Comparison of ENCODE assay signal across 18 cellular contexts in the genomic region with DNA sequence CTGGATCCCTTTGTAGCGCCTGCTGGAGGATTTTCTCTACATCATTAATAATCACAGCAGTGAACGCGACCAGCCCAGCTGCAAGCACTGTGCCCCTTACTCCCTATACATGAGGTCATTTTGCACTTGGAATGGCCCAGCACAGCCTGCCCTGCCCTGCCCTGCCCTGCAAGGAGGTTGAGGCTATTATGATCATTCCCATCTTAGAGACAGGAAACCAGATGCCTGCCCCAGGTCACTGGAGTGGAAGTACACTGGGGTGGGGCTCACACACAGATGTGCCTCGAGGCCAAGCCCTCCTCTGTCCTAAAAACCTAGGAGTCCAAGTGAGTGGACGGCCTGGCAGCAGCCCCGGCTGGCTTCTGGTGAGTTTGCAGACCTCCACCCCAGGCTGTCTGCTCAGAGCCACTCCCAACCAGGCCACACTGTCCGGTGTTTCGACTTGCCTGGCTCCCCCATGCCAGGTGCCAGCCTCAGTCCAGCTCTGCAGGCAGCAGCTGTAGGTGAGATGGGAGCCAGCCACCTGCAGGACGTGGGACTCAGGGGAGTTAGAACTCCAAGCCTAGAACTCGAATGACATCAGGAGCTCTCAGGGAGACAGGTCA. TPM values are rescaled to one million over a fixed set of nuclear protein-coding genes. Genes with fewer than 3 reads are reported as not detected.
DNase-seq lines count a peak whose midpoint lies in the region; ATAC-seq, FAIRE-seq and TF ChIP-seq lines count a peak whose summit lies in the region.
"Had no signal": no experiment of that assay in that cellular context is flagged by ENCODE, and none has a peak within 500 bp of the region (broad histone marks: within the 10 kb centered on the region; RNA-seq: fewer than 3 reads in every experiment).

No MANE protein-coding gene starts in this region.

- intact Hi-C loops in left ventricle myocardium superior (cut with micrococcal nuclease) (no loop called here), cardiac septum (cut with DNase I) (no loop called here)

- H3K27ac Mint-ChIP-seq in neural crest cell (ENCODE audit: unreplicated experiment): peak overlapping the region; percentile 45
- H3K27ac Mint-ChIP-seq: CD4-positive, alpha-beta T cell had no signal

- TF ChIP-seq CTCF in RWPE1 (conservative IDR thresholded peaks at IDR 0.05; ENCODE audit: low read depth): no peak
- TF ChIP-seq CTCF in neural crest cell (conservative IDR thresholded peaks at IDR 0.05): no peak

- H3K4me1 Mint-ChIP-seq in neural crest cell: no peaks in the 10 kb centered on the region
- H3K4me1 Mint-ChIP-seq: H9 had no signal

- peak; percentile 33 for DNase-seq in left ventricle myocardium superior
- DNase-seq in cardiac septum (ENCODE audit: low spot score): no peak
- DNase-seq in RWPE1 (ENCODE audit: low spot score): no peak
- DNase-seq in neural crest cell (ENCODE audit: low read depth, low spot score): no peak
- no peak for DNase-seq in urothelium cell line (ENCODE audit: low spot score)
- DNase-seq in T-helper 9 cell: no peak
- no peak for DNase-seq in NCI-H1694 (lab: John Stamatoyannopoulos, UW)
- DNase-seq: ACHN; BE2C; C1 segment of cervical spinal cord; CD4-positive, alpha-beta T cell; DMS153; DMS79; GF-D8; GOT3; H9 had no signal

- H3K27ac ChIP-seq in RWPE1: peak overlapping the region; percentile 75

- POLR2A ChIA-PET in RWPE1 (lab: Yijun Ruan, JAX; ENCODE audit: low non-redundant PET): no interaction called here

- H3K4me3 Mint-ChIP-seq in neural crest cell: no peak overlapping the region
- H3K4me3 Mint-ChIP-seq: CD4-positive, alpha-beta T cell; H9 had no signal

- H3K27me3 Mint-ChIP-seq in neural crest cell (ENCODE audit: low read depth): peaks cover 17% of the 10 kb centered on the region

- H3K36me3 Mint-ChIP-seq in neural crest cell (ENCODE audit: low read depth): no peaks in the 10 kb centered on the region

- FAIRE-seq in urothelium cell line (lab: Jason Lieb, UNC): peak; percentile 53
- FAIRE-seq: A204.1 had no signal

- no peak for ATAC-seq in left ventricle myocardium superior
- ATAC-seq in HG03175 (IDR thresholded peaks at IDR 0.05; ENCODE audit: unreplicated experiment): no peak

- CTCF ChIA-PET in RWPE1 (lab: Yijun Ruan, JAX): no interaction called here

- no peaks in the 10 kb centered on the region for H3K9me3 Mint-ChIP-seq in neural crest cell
- H3K9me3 Mint-ChIP-seq: CD4-positive, alpha-beta T cell had no signal

RNA-seq across cellular contexts. Expression of a gene that starts 30.4 kb away (rescaled TPM):
- total RNA-seq in left ventricle myocardium superior (63.4 TPM), cardiac septum (91.3 TPM), neural crest cell (181 and 184 TPM in 2 replicates)
